In genomic region chr6:40630046-40630445, GRCh38 we compare ENCODE assay signal across 23 cellular contexts. TPM values are rescaled to one million over a fixed set of nuclear protein-coding genes. Genes with fewer than 3 reads are reported as not detected.
DNase-seq lines count a peak whose midpoint lies in the region; ATAC-seq and TF ChIP-seq lines count a peak whose summit lies in the region.
"Had no signal": no experiment of that assay in that cellular context is flagged by ENCODE, and none has a peak within 500 bp of the region (broad histone marks: within the 10 kb centered on the region; RNA-seq: fewer than 3 reads in every experiment).

No MANE protein-coding gene starts in this region.

- CTCF ChIA-PET in CD4-positive, alpha-beta T cell (lab: Charles Lee): no interaction called here

- intact Hi-C loops in right cardiac atrium (cut with DNase I): no loop called here
- intact Hi-C loops in left cardiac atrium (cut with DNase I): no loop called here
- intact Hi-C loops in upper lobe of right lung (cut with DNase I): no loop called here
- intact Hi-C loops in CD4-positive, alpha-beta T cell (cut with DNase I, micrococcal nuclease): no loop called here

- peak overlapping the region; percentile 0 for H3K27ac Mint-ChIP-seq in mesothelial cell of epicardium
- no peak overlapping the region for H3K27ac Mint-ChIP-seq in CD4-positive, alpha-beta T cell
- H3K27ac Mint-ChIP-seq: CD4-positive, alpha-beta memory T cell had no signal

- H3K4me1 ChIP-seq in right cardiac atrium (ENCODE audit: control insufficient read depth, insufficient read depth, low read length) (peaks cover 2% of the 10 kb centered on the region), upper lobe of right lung (no peaks in the 10 kb centered on the region)
- H3K4me1 ChIP-seq: A549, Caco-2 had no signal

- H3K36me3 Mint-ChIP-seq in mesothelial cell of epicardium: peaks cover 2% of the 10 kb centered on the region
- no peaks in the 10 kb centered on the region for H3K36me3 Mint-ChIP-seq in CD4-positive, alpha-beta T cell (ENCODE audit: low read depth)
- H3K36me3 Mint-ChIP-seq: CD4-positive, alpha-beta memory T cell had no signal

- TF ChIP-seq CTCF in WERI-Rb-1 (IDR thresholded peaks at IDR 0.05; ENCODE audit: low read depth, low read length) (no peak), mesothelial cell of epicardium (IDR thresholded peaks at IDR 0.05; ENCODE audit: unreplicated experiment) (no peak), upper lobe of right lung (IDR thresholded peaks at IDR 0.05) (no peak)
- no peak for TF ChIP-seq CTCF in CD4-positive, alpha-beta T cell (IDR thresholded peaks at IDR 0.05)

- H3K9me3 Mint-ChIP-seq in mesothelial cell of epicardium: peaks cover 5% of the 10 kb centered on the region
- H3K9me3 Mint-ChIP-seq in CD4-positive, alpha-beta T cell: no peaks in the 10 kb centered on the region

- H3K27me3 ChIP-seq in right cardiac atrium (ENCODE audit: control insufficient read depth, insufficient read depth) (no peaks in the 10 kb centered on the region), WERI-Rb-1 (ENCODE audit: insufficient read depth, low read depth, severe bottlenecking) (no peaks in the 10 kb centered on the region), upper lobe of right lung (no peaks in the 10 kb centered on the region)
- no peaks in the 10 kb centered on the region for H3K27me3 ChIP-seq in CD4-positive, alpha-beta T cell (ENCODE audit: control insufficient read depth, insufficient read depth, low read length)
- H3K27me3 ChIP-seq: BLaER1 had no signal

- H3K4me3 ChIP-seq in right cardiac atrium (ENCODE audit: low read length) (no peak overlapping the region), WERI-Rb-1 (ENCODE audit: low read depth, low read length) (no peak overlapping the region), upper lobe of right lung (no peak overlapping the region)
- H3K4me3 ChIP-seq: A549, BLaER1, GM23248 had no signal

- H3K27ac ChIP-seq in right cardiac atrium (ENCODE audit: low read length) (no peak overlapping the region), WERI-Rb-1 (no peak overlapping the region), upper lobe of right lung (no peak overlapping the region)
- H3K27ac ChIP-seq in CD4-positive, alpha-beta T cell (ENCODE audit: low read depth, low read length): no peak overlapping the region
- H3K27ac ChIP-seq: A549, BLaER1, GM23248, KMS-11 had no signal

- H3K4me3 Mint-ChIP-seq in mesothelial cell of epicardium: no peak overlapping the region
- no peak overlapping the region for H3K4me3 Mint-ChIP-seq in CD4-positive, alpha-beta T cell
- H3K4me3 Mint-ChIP-seq: CD4-positive, alpha-beta memory T cell had no signal

- H3K27me3 Mint-ChIP-seq in mesothelial cell of epicardium (ENCODE audit: low read depth): peaks cover 23% of the 10 kb centered on the region
- H3K27me3 Mint-ChIP-seq in CD4-positive, alpha-beta T cell: no peaks in the 10 kb centered on the region

- H3K9me3 ChIP-seq in right cardiac atrium (ENCODE audit: control insufficient read depth, low read length): no peaks in the 10 kb centered on the region
- H3K9me3 ChIP-seq in WERI-Rb-1 (ENCODE audit: severe bottlenecking): peaks cover 7% of the 10 kb centered on the region
- H3K9me3 ChIP-seq in upper lobe of right lung: no peaks in the 10 kb centered on the region
- no peaks in the 10 kb centered on the region for H3K9me3 ChIP-seq in CD4-positive, alpha-beta T cell (ENCODE audit: control insufficient read depth, low read length)
- H3K9me3 ChIP-seq: A549, BLaER1, Caco-2 had no signal

- ATAC-seq in right cardiac atrium (peak; percentile 15 to 25), left cardiac atrium (no peak), upper lobe of right lung (peak; percentile 8), HG03460 (IDR thresholded peaks at IDR 0.05; ENCODE audit: unreplicated experiment) (no peak)
- no peak for ATAC-seq in CD4-positive, alpha-beta T cell (ENCODE audit: poor library complexity)
- ATAC-seq: A549 had no signal

- WGBS in right cardiac atrium: 16% methylated on average over 6 of the region's 6 CpGs

- no peaks in the 10 kb centered on the region for H3K36me3 ChIP-seq in WERI-Rb-1
- H3K36me3 ChIP-seq in upper lobe of right lung: no peaks in the 10 kb centered on the region
- H3K36me3 ChIP-seq: BLaER1 had no signal

- no peaks in the 10 kb centered on the region for H3K4me1 Mint-ChIP-seq in mesothelial cell of epicardium
- no peaks in the 10 kb centered on the region for H3K4me1 Mint-ChIP-seq in CD4-positive, alpha-beta T cell (ENCODE audit: low read depth)
- H3K4me1 Mint-ChIP-seq: CD4-positive, alpha-beta memory T cell had no signal

- POLR2A ChIA-PET in CD4-positive, alpha-beta T cell (lab: Charles Lee): no interaction called here

- no peak for DNase-seq in right cardiac atrium
- no peak for DNase-seq in left cardiac atrium
- DNase-seq in WERI-Rb-1: peak; percentile 48
- no peak for DNase-seq in mesothelial cell of epicardium (ENCODE audit: low spot score in 2 of 2, unreplicated experiment in 2 of 2)
- DNase-seq in upper lobe of right lung: no peak
- DNase-seq in CD4-positive, alpha-beta T cell: no peak
- DNase-seq in AG08396 (ENCODE audit: low spot score): no peak
- DNase-seq: Caco-2; CD4-positive, alpha-beta memory T cell; DMS 273 treated with DMSO at 0.1 percent for 48 hours; DMS79 treated with DMSO at 0.1 percent for 48 hours; GM23248; HCEC 1CT; IMR-90; NCI-H1105 treated with DMSO at 0.1 percent for 48 hours; NCI-H2029 treated with DMSO at 0.1 percent for 48 hours; NCI-H526; RPMI8226; SHP77 treated with DMSO at 0.1 percent for 48 hours had no signal

RNA-seq across cellular contexts. Expression of gene LRFN2, which starts 42.9 kb away (rescaled TPM):
- total RNA-seq in right cardiac atrium (not detected), left cardiac atrium (not detected), mesothelial cell of epicardium (not detected in 3 replicates), upper lobe of right lung (not detected)
- not detected for polyA plus RNA-seq in right cardiac atrium
- not detected for total RNA-seq in CD4-positive, alpha-beta T cell
- total RNA-seq: Caco-2; CD4-positive, alpha-beta memory T cell; GM23248; IMR-90 had no signal
- polyA plus RNA-seq: A549, GM23248, IMR-90 had no signal

Comparison
In these comparisons a context has a peak if more than half of its experiments do, and no peak if none do; other contexts are left out.
1. ATAC-seq: peak in right cardiac atrium (2 of 2) and upper lobe of right lung (single experiment); none in left cardiac atrium (0 of 2), CD4-positive, alpha-beta T cell (single experiment) and HG03460 (single experiment).